In genomic region chr2:55050133-55050994, GRCh38 we compare ENCODE assay signal across 1 cellular context.
A peak's percentile ranks its signal among the peaks of the same experiment; 100 is the strongest.
TF ChIP-seq lines count a peak whose summit lies in the region.

Gene RTN4, minus strand, starts transcription at chr2:55050451. Its CDS starts 151 bp downstream, at chr2:55050300.

TF ChIP-seq in HEK293, 187 proteins besides CTCF, POLR2A, EP300 and RAD21 (continued from another document and continues in another):
- TF ChIP-seq ZNF274 (IDR thresholded peaks at IDR 0.05; ENCODE audit: low read length) (no peak), ZNF274 (tag by site-specific recombination; IDR thresholded peaks at IDR 0.05; ENCODE audit: borderline replicate concordance) (no peak), ZNF76 (tag by site-specific recombination; IDR thresholded peaks at IDR 0.05; ENCODE audit: borderline replicate concordance, low read depth) (peak; percentile 62; the same call in 1 of the 2 replicates), HOXC10 (CRISPR knock-in tag; IDR thresholded peaks at IDR 0.05) (no peak), ZNF704 (tag by site-specific recombination; IDR thresholded peaks at IDR 0.05) (no peak), ZNF629 (tag by site-specific recombination; IDR thresholded peaks at IDR 0.05) (peak; percentile 64), ZNF16 (tag by site-specific recombination; IDR thresholded peaks at IDR 0.05; ENCODE audit: low read depth) (no peak), ATF2 (tag by site-specific recombination; IDR thresholded peaks at IDR 0.05; ENCODE audit: low read depth) (0 out of 2 replicates have a peak, but pooled peaks have one; percentile 8), ZNF548 (tag by site-specific recombination; IDR thresholded peaks at IDR 0.05) (no peak), ZNF518A (tag by site-specific recombination; conservative IDR thresholded peaks at IDR 0.05; ENCODE audit: low read depth) (no peak), ELK4 (IDR thresholded peaks at IDR 0.05; ENCODE audit: borderline replicate concordance, low read depth, low read length) (no peak), ZNF768 (tag by site-specific recombination; IDR thresholded peaks at IDR 0.05) (no peak), ZXDB (tag by site-specific recombination; IDR thresholded peaks at IDR 0.05) (no peak), ZNF843 (tag by site-specific recombination; IDR thresholded peaks at IDR 0.05) (no peak; the same call in 1 of the 2 replicates), ZSCAN23 (tag by site-specific recombination; IDR thresholded peaks at IDR 0.05) (0 out of 2 replicates have a peak, but pooled peaks have one; percentile 32), ZNF623 (tag by site-specific recombination; IDR thresholded peaks at IDR 0.05) (no peak), OVOL3 (tag by site-specific recombination; IDR thresholded peaks at IDR 0.05) (no peak), ZBTB10 (tag by site-specific recombination; IDR thresholded peaks at IDR 0.05) (peak; percentile 81), KLF16 (tag by site-specific recombination; IDR thresholded peaks at IDR 0.05) (peak; percentile 81), GLIS1 (tag by site-specific recombination; IDR thresholded peaks at IDR 0.05) (peak; percentile 95), REST (tag by site-specific recombination; IDR thresholded peaks at IDR 0.05) (peak; percentile 62), ZNF514 (tag by site-specific recombination; IDR thresholded peaks at IDR 0.05) (no peak), INSM2 (tag by site-specific recombination; IDR thresholded peaks at IDR 0.05) (0 out of 2 replicates have a peak, but pooled peaks have one; percentile 58), ZFP41 (tag by site-specific recombination; IDR thresholded peaks at IDR 0.05; ENCODE audit: borderline replicate concordance) (no peak), SP7 (tag by site-specific recombination; IDR thresholded peaks at IDR 0.05) (peak; percentile 69), KLF10 (tag by site-specific recombination; IDR thresholded peaks at IDR 0.05) (peak; percentile 40; the same call in 1 of the 2 replicates), ZNF660 (tag by site-specific recombination; IDR thresholded peaks at IDR 0.05) (peak; percentile 52; the same call in 1 of the 2 replicates), KLF7 (tag by site-specific recombination; IDR thresholded peaks at IDR 0.05; ENCODE audit: borderline replicate concordance) (peak; percentile 85), ZNF449 (tag by site-specific recombination; IDR thresholded peaks at IDR 0.05) (no peak), ZNF621 (tag by site-specific recombination; IDR thresholded peaks at IDR 0.05) (no peak), FEZF1 (tag by site-specific recombination; IDR thresholded peaks at IDR 0.05) (no peak), ZBTB21 (tag by site-specific recombination; IDR thresholded peaks at IDR 0.05) (no peak; the same call in 1 of the 2 replicates), ZNF558 (tag by site-specific recombination; IDR thresholded peaks at IDR 0.05) (no peak), ZNF350 (tag by site-specific recombination; IDR thresholded peaks at IDR 0.05) (no peak), ZFHX2 (tag by site-specific recombination; conservative IDR thresholded peaks at IDR 0.05) (peak; percentile 66; the same call in 1 of the 2 replicates), ZBTB26 (tag by site-specific recombination; optimal IDR thresholded peaks at IDR 0.05) (peak; percentile 75), ZNF664 (tag by site-specific recombination; IDR thresholded peaks at IDR 0.05) (no peak), REPIN1 (tag by site-specific recombination; IDR thresholded peaks at IDR 0.05; ENCODE audit: low read depth) (no peak)
